34 cellular contexts compared by ENCODE assay signal in the genomic region with DNA sequence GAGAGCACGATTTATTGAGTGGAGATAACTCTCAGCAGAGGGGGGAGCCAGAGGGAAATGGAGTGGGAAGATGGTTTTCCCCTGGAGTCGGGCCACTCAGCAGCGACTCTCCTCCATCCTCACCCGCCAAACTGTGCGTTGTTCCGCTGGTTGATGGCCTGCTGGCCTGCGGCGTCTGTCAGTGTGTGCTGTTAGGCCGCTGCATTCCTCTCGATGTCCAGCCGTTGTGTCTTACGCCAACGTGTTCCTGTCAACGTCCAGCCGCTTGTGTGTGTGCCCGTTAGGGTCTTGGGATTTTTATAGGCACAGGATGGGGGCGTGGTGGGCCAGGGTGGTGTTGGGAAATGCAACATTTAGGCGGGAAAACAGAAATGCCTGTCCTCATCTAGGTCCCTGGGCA.
DNase-seq lines count a peak whose midpoint lies in the region; ATAC-seq and TF ChIP-seq lines count a peak whose summit lies in the region.
"Had no signal": no experiment of that assay in that cellular context is flagged by ENCODE, and none has a peak within 500 bp of the region (broad histone marks: within the 10 kb centered on the region; RNA-seq: fewer than 3 reads in every experiment).

No MANE protein-coding gene starts in this region.

- no peak overlapping the region for H3K27ac Mint-ChIP-seq in WTC11
- H3K27ac Mint-ChIP-seq: activated CD8-positive, alpha-beta memory T cell treated with anti-CD3 and anti-CD28 coated beads, Interleukin-2, amount 10 ng/mL, durations not matched to agents 7 days and 5 days; activated naive CD8-positive, alpha-beta T cell treated with anti-CD3 and anti-CD28 coated beads, Interleukin-2, amount 10 ng/mL, durations not matched to agents 7 days and 5 days; CD4-positive, CD25-positive, alpha-beta regulatory T cell; natural killer cell treated with Interleukin-12 subunit alpha and Interleukin-12 subunit beta and Interleukin-15 and Interleukin-18, amount 100 ng/mL, for 72 hours; stimulated activated naive CD8-positive, alpha-beta T cell treated with anti-CD3 and anti-CD28 coated beads, Interleukin-15, Interleukin-2, amounts not matched to agents 100 ng/mL and 50 ng/mL, for 24 hours had no signal

- H4K91ac ChIP-seq in neuronal stem cell (ENCODE audit: low read depth, low read length, poor library complexity), result no peak overlapping the region

- H3K9me3 ChIP-seq in right cardiac atrium (ENCODE audit: control insufficient read depth, low read length) (no peaks in the 10 kb centered on the region), neuronal stem cell (replicated peaks in 1 of 2; ENCODE audit: control insufficient read depth in 2 of 2, insufficient read depth in 1 of 2, low read depth in 1 of 2, low read length in 2 of 2) (no peaks in the 10 kb centered on the region), aorta (ENCODE audit: control insufficient read depth, low read length) (no peaks in the 10 kb centered on the region), mammary epithelial cell (replicated peaks; ENCODE audit: insufficient read depth, low read length) (no peaks in the 10 kb centered on the region)
- H3K9me3 ChIP-seq: ascending aorta, mucosa of descending colon had no signal

- H3K27me3 ChIP-seq in right cardiac atrium (ENCODE audit: control insufficient read depth, insufficient read depth) (no peaks in the 10 kb centered on the region), neuronal stem cell (ENCODE audit: control insufficient read depth in 3 of 3, insufficient read depth in 3 of 3, low read depth in 1 of 3, low read length in 3 of 3) (no peaks in the 10 kb centered on the region), aorta (ENCODE audit: control insufficient read depth in 1 of 2, insufficient read depth in 2 of 2, low read length in 1 of 2) (no peaks in the 10 kb centered on the region), mammary epithelial cell (ENCODE audit: insufficient read depth, low read length) (no peaks in the 10 kb centered on the region)
- H3K27me3 ChIP-seq: ascending aorta had no signal

- H3K9me3 Mint-ChIP-seq in WTC11, result peaks cover 14% of the 10 kb centered on the region

- H3K36me3 Mint-ChIP-seq in WTC11, result peaks cover 6% of the 10 kb centered on the region
- H3K36me3 Mint-ChIP-seq: activated CD8-positive, alpha-beta memory T cell treated with anti-CD3 and anti-CD28 coated beads, Interleukin-2, amount 10 ng/mL, durations not matched to agents 7 days and 5 days; activated naive CD8-positive, alpha-beta T cell treated with anti-CD3 and anti-CD28 coated beads, Interleukin-2, amount 10 ng/mL, durations not matched to agents 7 days and 5 days; CD4-positive, CD25-positive, alpha-beta regulatory T cell; natural killer cell treated with Interleukin-12 subunit alpha and Interleukin-12 subunit beta and Interleukin-15 and Interleukin-18, amount 100 ng/mL, for 72 hours had no signal

- no peak overlapping the region for H3K14ac ChIP-seq in neuronal stem cell (ENCODE audit: low read length)

- H2BK12ac ChIP-seq in neuronal stem cell (ENCODE audit: low read length), result no peak overlapping the region

- H3K4me2 ChIP-seq in neuronal stem cell (ENCODE audit: insufficient read depth, low read length, poor library complexity, severe bottlenecking) (no peak overlapping the region), mammary epithelial cell (ENCODE audit: insufficient read depth, low read depth, low read length) (no peak overlapping the region)
- H3K4me2 ChIP-seq: A549, smooth muscle cell had no signal

- H3K4ac ChIP-seq in neuronal stem cell (ENCODE audit: low read length), result no peak overlapping the region

- no peaks in the 10 kb centered on the region for H3K4me1 ChIP-seq in right cardiac atrium (ENCODE audit: control insufficient read depth, insufficient read depth, low read length)
- H3K4me1 ChIP-seq in neuronal stem cell (ENCODE audit: control insufficient read depth in 2 of 2, insufficient read depth in 1 of 2, low read depth in 1 of 2, low read length in 2 of 2), result peaks cover 0 to 1% of the 10 kb centered on the region in 2 donors
- H3K4me1 ChIP-seq in aorta (ENCODE audit: control insufficient read depth in 1 of 2, insufficient read depth in 2 of 2, low read length in 2 of 2), result no peaks in the 10 kb centered on the region
- H3K4me1 ChIP-seq in mammary epithelial cell (ENCODE audit: insufficient read depth, low read length), result no peaks in the 10 kb centered on the region
- H3K4me1 ChIP-seq: ascending aorta had no signal

- H2BK120ac ChIP-seq in neuronal stem cell (ENCODE audit: low read depth, low read length), result no peak overlapping the region

- H3K9ac ChIP-seq in neuronal stem cell (ENCODE audit: low read depth, low read length, poor library complexity) (no peak overlapping the region), mammary epithelial cell (ENCODE audit: insufficient read depth, low read length) (no peak overlapping the region)

- H3K36me3 ChIP-seq in neuronal stem cell (replicated peaks in 1 of 2; ENCODE audit: control insufficient read depth in 2 of 2, insufficient read depth in 2 of 2, low read length in 2 of 2) (no peaks in the 10 kb centered on the region), aorta (ENCODE audit: control insufficient read depth in 1 of 2, insufficient read depth in 2 of 2, low read length in 1 of 2) (no peaks in the 10 kb centered on the region), mammary epithelial cell (ENCODE audit: insufficient read depth, low read length) (no peaks in the 10 kb centered on the region)
- H3K36me3 ChIP-seq: ascending aorta had no signal

- in situ Hi-C loops in mammary epithelial cell (cut with MboI; ENCODE audit: low sequenced_read_pairs in 2 of 2), result no loop called here

- H3K79me2 ChIP-seq in mammary epithelial cell (ENCODE audit: insufficient read depth, low read length), result no peaks in the 10 kb centered on the region

- peak overlapping the region; percentile 74 for H2AK5ac ChIP-seq in neuronal stem cell (ENCODE audit: low read depth, low read length)

- CTCF ChIA-PET in WTC11 (lab: Charles Lee) (no interaction called here), mammary epithelial cell (lab: Charles Lee; ENCODE audit: low non-redundant PET) (no interaction called here)

- POLR2A ChIA-PET in WTC11 (lab: Charles Lee), result no interaction called here

- 33% methylated on average over 18 of the region's 18 CpGs for WGBS in right cardiac atrium
- no CpG with 5 or more reads among the region's 18 CpGs for WGBS in neuronal stem cell (ENCODE audit: extremely low coverage in 2 of 2, insufficient read length in 2 of 2, insufficient replicate concordance in 1 of 2), 2 donors
- WGBS in aorta, 2 donors, result 43 to 60% methylated on average over 18 of the region's 18 CpGs
- WGBS in mammary epithelial cell (ENCODE audit: low coverage, missing lambda C conversion rate), result 85% methylated on average over 16 of the region's 18 CpGs

- intact Hi-C loops in right cardiac atrium (cut with DNase I), result no loop called here
- intact Hi-C loops in left ventricle myocardium superior (cut with micrococcal nuclease), result no loop called here
- intact Hi-C loops in aorta (cut with DNase I), result no loop called here
- intact Hi-C loops in mammary epithelial cell (cut with micrococcal nuclease), result no loop called here

- BruUV-seq in mammary epithelial cell (replicated peaks; lab: Mats Ljungman, UMichigan), result no TSS peak

- DNase-seq in right cardiac atrium (peak in 2 of 3 donors; percentile 27 to 35), left ventricle myocardium superior (no peak), WTC11 (ENCODE audit: low spot score) (no peak), neuronal stem cell (ENCODE audit: low spot score) (no peak), aorta (peak; percentile 21 to 30), left lobe of liver (ENCODE audit: low spot score) (no peak), mammary epithelial cell (no peak), C1 segment of cervical spinal cord (lab: John Stamatoyannopoulos, UW) (no peak)
- DNase-seq: activated CD4-positive, alpha-beta T cell treated with anti-CD3 and anti-CD28 coated beads, Interleukin-2, amount 50 U/mL, for 4 hours; activated CD8-positive, alpha-beta memory T cell treated with anti-CD3 and anti-CD28 coated beads, Interleukin-2, amount 10 ng/mL, durations not matched to agents 7 days and 5 days; activated gamma-delta T cell treated with Interleukin-2 at 50 U/mL for 16 hours; activated naive CD8-positive, alpha-beta T cell treated with anti-CD3 and anti-CD28 coated beads, Interleukin-2, amount 10 ng/mL, durations not matched to agents 7 days and 5 days; activated T-cell treated with anti-CD3 and anti-CD28 coated beads, Interleukin-2, amount 50 U/mL, for 4 hours; CD4-positive, CD25-positive, alpha-beta regulatory T cell; EL; foreskin fibroblast; KG1; NCI-H1105; NCI-H187; NCI-H526; NK-92 treated with Interleukin-12 subunit alpha and Interleukin-12 subunit beta, amount 100 ng/mL, for 24 hours; SIG-M5; stimulated activated CD4-positive, alpha-beta T cell treated with anti-CD3 and anti-CD28 coated beads, Interleukin-1b, Interleukin-23, amount 100 ng/mL, for 48 hours; stimulated activated CD8-positive, alpha-beta memory T cell treated with anti-CD3 and anti-CD28 coated beads, Interleukin-4, amount 100 ng/mL, for 48 hours; SW 1271; T1000 had no signal

- H4K20me1 ChIP-seq in mammary epithelial cell (ENCODE audit: insufficient read depth, low read length), result no peaks in the 10 kb centered on the region

- H2BK5ac ChIP-seq in neuronal stem cell (ENCODE audit: low read length), result no peak overlapping the region

- dilution Hi-C loops in mammary epithelial cell (cut with HindIII; ENCODE audit: low sequenced_read_pairs), result no loop called here

- H3K27ac ChIP-seq in right cardiac atrium (ENCODE audit: low read length) (no peak overlapping the region), neuronal stem cell (replicated peaks; ENCODE audit: low read length) (no peak overlapping the region), aorta (ENCODE audit: low read depth in 1 of 2, low read length in 2 of 2) (no peak overlapping the region), mammary epithelial cell (ENCODE audit: insufficient read depth, low read depth, low read length) (no peak overlapping the region)
- H3K27ac ChIP-seq: A549, ascending aorta had no signal

- H2AFZ ChIP-seq in neuronal stem cell (ENCODE audit: low read length) (no peak overlapping the region), mammary epithelial cell (ENCODE audit: low read depth, low read length) (no peak overlapping the region)

- no peak overlapping the region for H3K4me3 ChIP-seq in right cardiac atrium (ENCODE audit: low read length)
- H3K4me3 ChIP-seq in neuronal stem cell (ENCODE audit: low read length in 2 of 2), result no peak overlapping the region
- H3K4me3 ChIP-seq in aorta (ENCODE audit: low read length in 2 of 2), result no peak overlapping the region
- no peak overlapping the region for H3K4me3 ChIP-seq in mammary epithelial cell (replicated peaks in 1 of 3; ENCODE audit: insufficient read depth in 1 of 3, low read depth in 2 of 3, low read length in 3 of 3)
- H3K4me3 ChIP-seq: A549, ascending aorta, lung, mucosa of descending colon, smooth muscle cell had no signal

- no peak overlapping the region for H4K8ac ChIP-seq in neuronal stem cell (ENCODE audit: low read depth, low read length)

- no peak overlapping the region for H2BK15ac ChIP-seq in neuronal stem cell (ENCODE audit: low read length)

- ATAC-seq in right cardiac atrium (peak; percentile 19 to 39), left ventricle myocardium superior (no peak), WTC11 (peak; percentile 66), aorta (ENCODE audit: low FRiP score) (no peak), left lobe of liver (no peak)
- ATAC-seq: A549; activated CD8-positive, alpha-beta memory T cell treated with anti-CD3 and anti-CD28 coated beads, Interleukin-2, amount 10 ng/mL, durations not matched to agents 7 days and 5 days; activated T-cell treated with anti-CD3 and anti-CD28 coated beads, Interleukin-2, amount 50 U/mL, for 4 hours; esophagus mucosa; mucosa of descending colon; natural killer cell treated with Interleukin-12 subunit alpha and Interleukin-12 subunit beta and Interleukin-15 and Interleukin-18, amount 100 ng/mL, for 72 hours had no signal

- no peaks in the 10 kb centered on the region for H3K79me1 ChIP-seq in neuronal stem cell (ENCODE audit: low read depth, low read length)

- no peaks in the 10 kb centered on the region; the same call in 1 of the 2 replicates for H3K27me3 Mint-ChIP-seq in WTC11 (ENCODE audit: low read depth)
- H3K27me3 Mint-ChIP-seq: activated CD8-positive, alpha-beta memory T cell treated with anti-CD3 and anti-CD28 coated beads, Interleukin-2, amount 10 ng/mL, durations not matched to agents 7 days and 5 days; CD4-positive, CD25-positive, alpha-beta regulatory T cell; natural killer cell treated with Interleukin-12 subunit alpha and Interleukin-12 subunit beta and Interleukin-15 and Interleukin-18, amount 100 ng/mL, for 72 hours; stimulated activated naive CD8-positive, alpha-beta T cell treated with anti-CD3 and anti-CD28 coated beads, Interleukin-15, Interleukin-2, amounts not matched to agents 100 ng/mL and 50 ng/mL, for 24 hours had no signal

- peak overlapping the region; percentile 57 for H3K18ac ChIP-seq in neuronal stem cell (ENCODE audit: low read length)

- TF ChIP-seq CTCF in WTC11 (IDR thresholded peaks at IDR 0.05), result no peak
- TF ChIP-seq CTCF in mammary epithelial cell (conservative IDR thresholded peaks at IDR 0.05 in 1 of 2, IDR thresholded peaks at IDR 0.05 in 1 of 2; ENCODE audit: extremely low read depth in 1 of 2, insufficient read depth in 1 of 2, low read depth in 1 of 2, low read length in 2 of 2), result no peak

- H3K23ac ChIP-seq in neuronal stem cell (ENCODE audit: low read depth, low read length, poor library complexity), result peak overlapping the region; percentile 93

- H3K4me1 Mint-ChIP-seq in WTC11, result peaks cover 5% of the 10 kb centered on the region; the same call in 1 of the 2 replicates
- H3K4me1 Mint-ChIP-seq: activated CD8-positive, alpha-beta memory T cell treated with anti-CD3 and anti-CD28 coated beads, Interleukin-2, amount 10 ng/mL, durations not matched to agents 7 days and 5 days; activated naive CD8-positive, alpha-beta T cell treated with anti-CD3 and anti-CD28 coated beads, Interleukin-2, amount 10 ng/mL, durations not matched to agents 7 days and 5 days; CD4-positive, CD25-positive, alpha-beta regulatory T cell had no signal

- H3K4me3 Mint-ChIP-seq in WTC11, result no peak overlapping the region
- H3K4me3 Mint-ChIP-seq: activated CD8-positive, alpha-beta memory T cell treated with anti-CD3 and anti-CD28 coated beads, Interleukin-2, amount 10 ng/mL, durations not matched to agents 7 days and 5 days; activated naive CD8-positive, alpha-beta T cell treated with anti-CD3 and anti-CD28 coated beads, Interleukin-2, amount 10 ng/mL, durations not matched to agents 7 days and 5 days; activated T-cell treated with anti-CD3 and anti-CD28 coated beads, Interleukin-2, amount 50 U/mL, for 4 hours; CD4-positive, CD25-positive, alpha-beta regulatory T cell; natural killer cell treated with Interleukin-12 subunit alpha and Interleukin-12 subunit beta and Interleukin-15 and Interleukin-18, amount 100 ng/mL, for 72 hours; stimulated activated naive CD8-positive, alpha-beta T cell treated with anti-CD3 and anti-CD28 coated beads, Interleukin-15, Interleukin-2, amounts not matched to agents 100 ng/mL and 50 ng/mL, for 24 hours had no signal

Comparison
In these comparisons a context has a peak if more than half of its experiments do, and no peak if none do; other contexts are left out.
1. ATAC-seq: peak in right cardiac atrium (2 of 2) and WTC11 (single experiment); none in left ventricle myocardium superior (single experiment), aorta (single experiment) and left lobe of liver (single experiment).
2. DNase-seq: peak in right cardiac atrium (2 of 3) and aorta (2 of 2); none in left ventricle myocardium superior (single experiment), WTC11 (single experiment), neuronal stem cell (single experiment), left lobe of liver (single experiment), mammary epithelial cell (single experiment) and C1 segment of cervical spinal cord (0 of 14).